ENCODE assay signal across 6 cellular contexts in genomic region chr12:50084409-50084774, GRCh38. TPM values are rescaled to one million over a fixed set of nuclear protein-coding genes. Genes with fewer than 3 reads are reported as not detected.
A peak's percentile ranks its signal among the peaks of the same experiment; 100 is the strongest.
DNase-seq lines count a peak whose midpoint lies in the region; ATAC-seq and TF ChIP-seq lines count a peak whose summit lies in the region.
"Not testable (repeated sequence)": the region's sequence is repeated elsewhere in the genome, so short reads cannot be mapped to it uniquely, and the experiment has no call there.

No MANE protein-coding gene starts in this region.

- peak overlapping the region; percentile 94 to 98 (median 96) for H3K27ac Mint-ChIP-seq in naive B cell

- peak overlapping the region; percentile 87 to 98 (median 94) for H3K4me3 Mint-ChIP-seq in naive B cell

- not testable (repeated sequence) for TF ChIP-seq CTCF in DND-41 (IDR thresholded peaks at IDR 0.05; ENCODE audit: borderline replicate concordance, extremely low read depth, low read length, poor library complexity, severe bottlenecking); RWPE1 (conservative IDR thresholded peaks at IDR 0.05; ENCODE audit: low read depth); astrocyte of the cerebellum (IDR thresholded peaks at IDR 0.05; ENCODE audit: low read depth, low read length, missing control alignments); foreskin fibroblast (IDR thresholded peaks at IDR 0.05; ENCODE audit: low read depth, low read length)

- peak overlapping the region; percentile 75 for H3K4me2 ChIP-seq in DND-41 (ENCODE audit: insufficient read depth, low read length)

- H4K20me1 ChIP-seq in DND-41 (ENCODE audit: insufficient read depth, low read length): peaks cover 22% of the 10 kb centered on the region

- in situ Hi-C loops in astrocyte of the cerebellum (cut with HindIII; ENCODE audit: low sequenced_read_pairs): not testable (repeated sequence)

- POLR2A ChIA-PET in RWPE1 (lab: Yijun Ruan, JAX; ENCODE audit: low non-redundant PET): interaction anchor here (0.6 to 1.0 kb wide), 4 partner anchors 27 to 137 kb away, joined by 3 to 5 read pairs (median 3); partner anchors contain the start of genes CERS5 and COX14

- not testable (repeated sequence) for H3K9me3 Mint-ChIP-seq in naive B cell

- peak overlapping the region; percentile 99 for H2AFZ ChIP-seq in DND-41 (ENCODE audit: low read depth, low read length)

- peak overlapping the region; percentile 80 to 98 for H3K4me3 ChIP-seq in DND-41 (ENCODE audit: low read depth in 1 of 2, low read length in 2 of 2)
- peak overlapping the region; percentile 55 for H3K4me3 ChIP-seq in astrocyte of the cerebellum (ENCODE audit: low read depth, low read length)
- peak overlapping the region; percentile 96 to 97 for H3K4me3 ChIP-seq in foreskin fibroblast (ENCODE audit: low read depth in 1 of 2, low read length in 2 of 2)

- peaks cover 44% of the 10 kb centered on the region for H3K79me2 ChIP-seq in DND-41 (ENCODE audit: insufficient read depth, low read length)

- H3K4me1 ChIP-seq in DND-41 (ENCODE audit: insufficient read depth, low read length): peaks cover 43% of the 10 kb centered on the region

- H3K27me3 Mint-ChIP-seq in naive B cell: not testable (repeated sequence)

- not testable (repeated sequence) for H3K27me3 ChIP-seq in DND-41 (ENCODE audit: insufficient read depth, low read length, poor library complexity)

- peaks cover 20 to 44% (median 42%) of the 10 kb centered on the region in 3 donors for H3K4me1 Mint-ChIP-seq in naive B cell

- peak; percentile 28 for DNase-seq in DND-41
- not testable (repeated sequence) for DNase-seq in RWPE1 (ENCODE audit: low spot score); astrocyte of the cerebellum (ENCODE audit: low read depth); foreskin fibroblast; naive B cell; substantia nigra (lab: John Stamatoyannopoulos, UW)

- peaks cover 35% of the 10 kb centered on the region for H3K36me3 ChIP-seq in DND-41 (ENCODE audit: insufficient read depth, low read length)

- CTCF ChIA-PET in RWPE1 (lab: Yijun Ruan, JAX): interaction anchor here (0.6 to 4.0 kb wide), 11 partner anchors 8 to 557 kb away, joined by 3 to 24 read pairs (median 4); partner anchors contain the start of genes COX14 and PRPF40B

- H3K9ac ChIP-seq in DND-41 (ENCODE audit: low read depth, low read length): peak overlapping the region; percentile 79

- H3K36me3 Mint-ChIP-seq in naive B cell: not testable (repeated sequence)

- not testable (repeated sequence) for ATAC-seq in DND-41 (ENCODE audit: insufficient read depth, low read depth); naive B cell (ENCODE audit: low read depth in 2 of 2)

- H3K27ac ChIP-seq in DND-41 (ENCODE audit: low read length) (peak overlapping the region; percentile 88), RWPE1 (peak overlapping the region; percentile 97), substantia nigra (ENCODE audit: low read depth, low read length, poor library complexity, severe bottlenecking) (peak overlapping the region; percentile 92)

- H3K9me3 ChIP-seq in DND-41 (ENCODE audit: insufficient read depth, low read length, severe bottlenecking): not testable (repeated sequence)

RNA-seq across cellular contexts. Expression of gene SMARCD1, which starts 0.8 kb away (rescaled TPM):
- 10 to 100 TPM; 13.1 to 28.1 (median 21.0) TPM for polyA plus RNA-seq in naive B cell (ENCODE audit: low read depth in 6 of 6)

RNA-seq across cellular contexts. Expression of gene GPD1, which starts 19.4 kb away (rescaled TPM):
- polyA plus RNA-seq in naive B cell (ENCODE audit: low read depth in 6 of 6): not detected

RNA-seq across cellular contexts. Expression of gene ASIC1, which starts 27.0 kb away (rescaled TPM):
- polyA plus RNA-seq in naive B cell (ENCODE audit: low read depth in 6 of 6): not detected

RNA-seq across cellular contexts. Expression of gene COX14, which starts 27.6 kb away (rescaled TPM):
- polyA plus RNA-seq in naive B cell (ENCODE audit: low read depth in 6 of 6): 100 to 1,000 TPM; 171 to 225 (median 208) TPM

RNA-seq across cellular contexts. Expression of gene RACGAP1, which starts 59.1 kb away (rescaled TPM):
- polyA plus RNA-seq in naive B cell (ENCODE audit: low read depth in 6 of 6): 1 to 10 TPM in 5 of 6 donors, not detected in 1; 4.7 to 9.0 (median 8.7) TPM
